ENCODE assay signal across 1 cellular context in genomic region chr15:68305420-68305871, GRCh38.
TF ChIP-seq lines count a peak whose summit lies in the region.

No MANE protein-coding gene starts in this region.

TF ChIP-seq in GM23338, 12 proteins besides CTCF, POLR2A, EP300 and RAD21 (continued from another document):
- TF ChIP-seq ZNF462 (CRISPR knock-in tag; IDR thresholded peaks at IDR 0.05) (no peak), NANOG (IDR thresholded peaks at IDR 0.05; ENCODE audit: borderline replicate concordance) (no peak), CREB1 (CRISPR knock-in tag; IDR thresholded peaks at IDR 0.05; ENCODE audit: low read depth) (no peak), ZNF331 (CRISPR knock-in tag; IDR thresholded peaks at IDR 0.05; ENCODE audit: low read depth) (no peak), POLR2AphosphoS5 (IDR thresholded peaks at IDR 0.05; ENCODE audit: low read depth) (no peak), STAT1 (IDR thresholded peaks at IDR 0.05; ENCODE audit: unreplicated experiment) (no peak)
